In the genomic region with DNA sequence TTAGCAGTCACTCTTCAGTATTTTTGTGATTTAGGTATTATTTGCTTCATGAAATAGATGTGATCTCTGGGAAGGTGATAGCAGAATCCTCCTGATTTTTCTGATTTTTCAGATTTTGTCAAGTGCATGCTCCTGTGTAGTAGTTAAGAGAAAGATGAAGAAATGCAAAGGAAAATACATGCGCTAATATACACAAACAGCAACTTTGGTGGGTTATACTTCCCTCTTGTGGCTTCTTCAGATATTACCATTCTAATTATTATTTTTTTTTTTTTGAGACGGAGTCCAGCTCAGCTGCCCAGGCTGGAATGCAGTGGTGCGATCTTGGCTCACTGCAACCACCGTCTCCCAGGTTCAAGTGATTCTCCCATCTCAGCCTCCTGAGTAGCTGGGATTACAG, we compare ENCODE assay signal across 8 cellular contexts. TPM values are rescaled to one million over a fixed set of nuclear protein-coding genes. Genes with fewer than 3 reads are reported as not detected.
DNase-seq lines count a peak whose midpoint lies in the region; ATAC-seq and TF ChIP-seq lines count a peak whose summit lies in the region.

No MANE protein-coding gene starts in this region.

- DNase-seq in T-helper 1 cell (no peak), HFF-Myc (ENCODE audit: extremely low read depth, low read depth) (peak; percentile 27), SK-N-SH (peak; percentile 53), fibroblast of the conjunctiva (ENCODE audit: low read depth) (peak; percentile 20), occipital lobe (lab: John Stamatoyannopoulos, UW) (no peak), iPS-NIHi7 (ENCODE audit: extremely low spot score) (no peak)

- H3K9me2 ChIP-seq in SK-N-SH, result no peaks in the 10 kb centered on the region

- H3K4me2 ChIP-seq in SK-N-SH, result no peak overlapping the region

- H3K9ac ChIP-seq in SK-N-SH, result no peak overlapping the region

- no peaks in the 10 kb centered on the region for H3K27me3 Mint-ChIP-seq in T-helper 1 cell treated with Interleukin-12 subunit alpha and Interleukin-12 subunit beta and Interleukin-4 antibody, amounts not matched to agents 30 μg/mL and 1 μg/mL, for 36 hours (ENCODE audit: low read depth)
- H3K27me3 Mint-ChIP-seq in stimulated activated memory B cell treated with anti-CD40 and anti-IgM and Interleukin-4, amounts not matched to agents 10 μg/mL and 1 μg/mL and 100 μg/mL, for 72 hours, result no peaks in the 10 kb centered on the region

- peak; percentile 61 for TF ChIP-seq RAD21 in SK-N-SH (IDR thresholded peaks at IDR 0.05; ENCODE audit: low read length)

- TF ChIP-seq EP300 in SK-N-SH (IDR thresholded peaks at IDR 0.05; ENCODE audit: borderline replicate concordance in 1 of 2, low read depth in 1 of 2, low read length in 1 of 2), result no peak

- CTCF ChIA-PET in SK-N-SH (lab: Yijun Ruan, JAX), result interaction anchor here (0.5 to 4.8 kb wide), 8 partner anchors 8 to 150 kb away, joined by 3 to 32 read pairs (median 3); no protein-coding TSS in a partner anchor

- H4K20me1 ChIP-seq in SK-N-SH (ENCODE audit: insufficient read depth), result peaks cover 21% of the 10 kb centered on the region; the same call in 1 of the 2 replicates

- peaks cover 46% of the 10 kb centered on the region for H3K4me1 Mint-ChIP-seq in T-helper 1 cell treated with Interleukin-12 subunit alpha and Interleukin-12 subunit beta and Interleukin-4 antibody, amounts not matched to agents 30 μg/mL and 1 μg/mL, for 36 hours (ENCODE audit: low read depth)
- H3K4me1 Mint-ChIP-seq in stimulated activated memory B cell treated with anti-CD40 and anti-IgM and Interleukin-4, amounts not matched to agents 10 μg/mL and 1 μg/mL and 100 μg/mL, for 72 hours, result peaks cover 51% of the 10 kb centered on the region

- H2AFZ ChIP-seq in SK-N-SH (ENCODE audit: low read depth), result no peak overlapping the region

- TF ChIP-seq CTCF in HFF-Myc (IDR thresholded peaks at IDR 0.05; ENCODE audit: low read depth, low read length, missing control alignments) (peak; percentile 17), SK-N-SH (IDR thresholded peaks at IDR 0.05) (peak; percentile 68)

- H3K27me3 ChIP-seq in SK-N-SH (ENCODE audit: insufficient read depth), result no peaks in the 10 kb centered on the region

- H3K79me2 ChIP-seq in SK-N-SH (ENCODE audit: insufficient read depth), result peaks cover 71% of the 10 kb centered on the region

- peaks cover 44% of the 10 kb centered on the region for H3K36me3 Mint-ChIP-seq in T-helper 1 cell treated with Interleukin-12 subunit alpha and Interleukin-12 subunit beta and Interleukin-4 antibody, amounts not matched to agents 30 μg/mL and 1 μg/mL, for 36 hours (ENCODE audit: low read depth)
- H3K36me3 Mint-ChIP-seq in stimulated activated memory B cell treated with anti-CD40 and anti-IgM and Interleukin-4, amounts not matched to agents 10 μg/mL and 1 μg/mL and 100 μg/mL, for 72 hours, result peaks cover 22% of the 10 kb centered on the region

- H3K4me3 Mint-ChIP-seq in T-helper 1 cell treated with Interleukin-12 subunit alpha and Interleukin-12 subunit beta and Interleukin-4 antibody, amounts not matched to agents 30 μg/mL and 1 μg/mL, for 36 hours, result no peak overlapping the region
- peak overlapping the region; percentile 69 for H3K4me3 Mint-ChIP-seq in stimulated activated memory B cell treated with anti-CD40 and anti-IgM and Interleukin-4, amounts not matched to agents 10 μg/mL and 1 μg/mL and 100 μg/mL, for 72 hours

- no peak overlapping the region for H3K27ac ChIP-seq in SK-N-SH (ENCODE audit: low read depth in 2 of 2, low read length in 1 of 2)

- peaks cover 15 to 28% of the 10 kb centered on the region in 2 experiments for H3K36me3 ChIP-seq in SK-N-SH (replicated peaks in 1 of 2; ENCODE audit: control insufficient read depth in 1 of 2, insufficient read depth in 2 of 2, low read length in 1 of 2)

- H3K4me1 ChIP-seq in SK-N-SH (ENCODE audit: control insufficient read depth in 1 of 2, insufficient read depth in 2 of 2, low read depth in 1 of 2, low read length in 1 of 2), result peaks cover 0 to 31% of the 10 kb centered on the region in 2 experiments; a peak in 3 of 4 replicates

- no peaks in the 10 kb centered on the region for H3K9me3 Mint-ChIP-seq in T-helper 1 cell treated with Interleukin-12 subunit alpha and Interleukin-12 subunit beta and Interleukin-4 antibody, amounts not matched to agents 30 μg/mL and 1 μg/mL, for 36 hours
- no peaks in the 10 kb centered on the region for H3K9me3 Mint-ChIP-seq in stimulated activated memory B cell treated with anti-CD40 and anti-IgM and Interleukin-4, amounts not matched to agents 10 μg/mL and 1 μg/mL and 100 μg/mL, for 72 hours

- WGBS in SK-N-SH (ENCODE audit: low lambda C conversion rate), result 59% methylated on average over 4 of the region's 4 CpGs

- POLR2A ChIA-PET in SK-N-SH (lab: Yijun Ruan, JAX), result no interaction called here

- peak overlapping the region; percentile 46 for H3K27ac Mint-ChIP-seq in T-helper 1 cell treated with Interleukin-12 subunit alpha and Interleukin-12 subunit beta and Interleukin-4 antibody, amounts not matched to agents 30 μg/mL and 1 μg/mL, for 36 hours
- H3K27ac Mint-ChIP-seq in stimulated activated memory B cell treated with anti-CD40 and anti-IgM and Interleukin-4, amounts not matched to agents 10 μg/mL and 1 μg/mL and 100 μg/mL, for 72 hours, result peak overlapping the region; percentile 27

- H3K4me3 ChIP-seq in HFF-Myc (replicated peaks; ENCODE audit: low read depth, low read length), result no peak overlapping the region
- H3K4me3 ChIP-seq in SK-N-SH (ENCODE audit: low read depth in 2 of 2, low read length in 1 of 2), result no peak overlapping the region

- H3F3A ChIP-seq in SK-N-SH (replicated peaks; ENCODE audit: insufficient read depth), result peaks cover 75% of the 10 kb centered on the region

- peak; percentile 56 for ATAC-seq in stimulated activated memory B cell treated with anti-CD40 and anti-IgM and Interleukin-4, amounts not matched to agents 10 μg/mL and 1 μg/mL and 100 μg/mL, for 72 hours

- no peaks in the 10 kb centered on the region for H3K9me3 ChIP-seq in SK-N-SH

TF ChIP-seq in SK-N-SH, 30 proteins besides CTCF, POLR2A, EP300 and RAD21 (continues in another document):
- TF ChIP-seq GATA2 (CRISPR knock-in tag; IDR thresholded peaks at IDR 0.05) (no peak), RXRA (IDR thresholded peaks at IDR 0.05; ENCODE audit: borderline replicate concordance, low read depth) (no peak), GABPA (IDR thresholded peaks at IDR 0.05; ENCODE audit: low read depth) (no peak), FOXM1 (IDR thresholded peaks at IDR 0.05; ENCODE audit: low read depth) (no peak), POLR2AphosphoS5 (IDR thresholded peaks at IDR 0.05; ENCODE audit: low read depth, low read length) (no peak), NFIC (IDR thresholded peaks at IDR 0.05; ENCODE audit: borderline replicate concordance) (no peak), SMC3 (IDR thresholded peaks at IDR 0.05; ENCODE audit: low read depth, low read length) (no peak), ELF1 (IDR thresholded peaks at IDR 0.05) (no peak), FOSL2 (IDR thresholded peaks at IDR 0.05; ENCODE audit: borderline replicate concordance, low read depth) (no peak)
- TF ChIP-seq, protein P1, sequence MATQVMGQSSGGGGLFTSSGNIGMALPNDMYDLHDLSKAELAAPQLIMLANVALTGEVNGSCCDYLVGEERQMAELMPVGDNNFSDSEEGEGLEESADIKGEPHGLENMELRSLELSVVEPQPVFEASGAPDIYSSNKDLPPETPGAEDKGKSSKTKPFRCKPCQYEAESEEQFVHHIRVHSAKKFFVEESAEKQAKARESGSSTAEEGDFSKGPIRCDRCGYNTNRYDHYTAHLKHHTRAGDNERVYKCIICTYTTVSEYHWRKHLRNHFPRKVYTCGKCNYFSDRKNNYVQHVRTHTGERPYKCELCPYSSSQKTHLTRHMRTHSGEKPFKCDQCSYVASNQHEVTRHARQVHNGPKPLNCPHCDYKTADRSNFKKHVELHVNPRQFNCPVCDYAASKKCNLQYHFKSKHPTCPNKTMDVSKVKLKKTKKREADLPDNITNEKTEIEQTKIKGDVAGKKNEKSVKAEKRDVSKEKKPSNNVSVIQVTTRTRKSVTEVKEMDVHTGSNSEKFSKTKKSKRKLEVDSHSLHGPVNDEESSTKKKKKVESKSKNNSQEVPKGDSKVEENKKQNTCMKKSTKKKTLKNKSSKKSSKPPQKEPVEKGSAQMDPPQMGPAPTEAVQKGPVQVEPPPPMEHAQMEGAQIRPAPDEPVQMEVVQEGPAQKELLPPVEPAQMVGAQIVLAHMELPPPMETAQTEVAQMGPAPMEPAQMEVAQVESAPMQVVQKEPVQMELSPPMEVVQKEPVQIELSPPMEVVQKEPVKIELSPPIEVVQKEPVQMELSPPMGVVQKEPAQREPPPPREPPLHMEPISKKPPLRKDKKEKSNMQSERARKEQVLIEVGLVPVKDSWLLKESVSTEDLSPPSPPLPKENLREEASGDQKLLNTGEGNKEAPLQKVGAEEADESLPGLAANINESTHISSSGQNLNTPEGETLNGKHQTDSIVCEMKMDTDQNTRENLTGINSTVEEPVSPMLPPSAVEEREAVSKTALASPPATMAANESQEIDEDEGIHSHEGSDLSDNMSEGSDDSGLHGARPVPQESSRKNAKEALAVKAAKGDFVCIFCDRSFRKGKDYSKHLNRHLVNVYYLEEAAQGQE (IDR thresholded peaks at IDR 0.05; ENCODE audit: low read depth, low read length), result no peak
- TF ChIP-seq, protein P2, sequence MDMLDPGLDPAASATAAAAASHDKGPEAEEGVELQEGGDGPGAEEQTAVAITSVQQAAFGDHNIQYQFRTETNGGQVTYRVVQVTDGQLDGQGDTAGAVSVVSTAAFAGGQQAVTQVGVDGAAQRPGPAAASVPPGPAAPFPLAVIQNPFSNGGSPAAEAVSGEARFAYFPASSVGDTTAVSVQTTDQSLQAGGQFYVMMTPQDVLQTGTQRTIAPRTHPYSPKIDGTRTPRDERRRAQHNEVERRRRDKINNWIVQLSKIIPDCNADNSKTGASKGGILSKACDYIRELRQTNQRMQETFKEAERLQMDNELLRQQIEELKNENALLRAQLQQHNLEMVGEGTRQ (IDR thresholded peaks at IDR 0.05; ENCODE audit: borderline replicate concordance, low read depth, low read length), result no peak
- TF ChIP-seq, protein P3, sequence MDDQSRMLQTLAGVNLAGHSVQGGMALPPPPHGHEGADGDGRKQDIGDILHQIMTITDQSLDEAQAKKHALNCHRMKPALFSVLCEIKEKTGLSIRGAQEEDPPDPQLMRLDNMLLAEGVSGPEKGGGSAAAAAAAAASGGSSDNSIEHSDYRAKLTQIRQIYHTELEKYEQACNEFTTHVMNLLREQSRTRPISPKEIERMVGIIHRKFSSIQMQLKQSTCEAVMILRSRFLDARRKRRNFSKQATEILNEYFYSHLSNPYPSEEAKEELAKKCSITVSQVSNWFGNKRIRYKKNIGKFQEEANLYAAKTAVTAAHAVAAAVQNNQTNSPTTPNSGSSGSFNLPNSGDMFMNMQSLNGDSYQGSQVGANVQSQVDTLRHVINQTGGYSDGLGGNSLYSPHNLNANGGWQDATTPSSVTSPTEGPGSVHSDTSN (IDR thresholded peaks at IDR 0.05), result no peak

RNA-seq across cellular contexts. Expression of a gene that starts 31.7 kb away (rescaled TPM):
- polyA plus RNA-seq in SK-N-SH (2012; rRNA removed), result 20.8 and 34.9 TPM in 2 replicates
- polyA plus RNA-seq in SK-N-SH (2012; cell fraction: cytosol; rRNA removed), result 41.9 and 46.1 TPM in 2 replicates
- 25.2 and 28.3 TPM in 2 replicates for polyA plus RNA-seq in SK-N-SH (2012; cell fraction: nucleus; rRNA removed)
- total RNA-seq in occipital lobe, result 76.7 TPM

Comparison
In these comparisons a context has a peak if more than half of its experiments do, and no peak if none do; other contexts are left out.
1. DNase-seq: peak in HFF-Myc (single experiment), SK-N-SH (single experiment) and fibroblast of the conjunctiva (single experiment); none in T-helper 1 cell (0 of 5), occipital lobe (single experiment) and iPS-NIHi7 (single experiment).